In genomic region chr5:125277494-125278154, GRCh38 we compare ENCODE assay signal across 1 cellular context.
TF ChIP-seq lines count a peak whose summit lies in the region.

No MANE protein-coding gene starts in this region.

TF ChIP-seq in HEK293, 187 proteins besides CTCF, POLR2A, EP300 and RAD21 (continued from another document and continues in another):
- TF ChIP-seq ZNF280C (tag by site-specific recombination; IDR thresholded peaks at IDR 0.05), result no peak
- TF ChIP-seq ZNF148 (tag by site-specific recombination; IDR thresholded peaks at IDR 0.05; ENCODE audit: borderline replicate concordance), result no peak
- peak; percentile 87 for TF ChIP-seq ZNF398 (tag by site-specific recombination; IDR thresholded peaks at IDR 0.05)
- TF ChIP-seq ZNF174 (tag by site-specific recombination; IDR thresholded peaks at IDR 0.05), result no peak
- TF ChIP-seq GFI1B (tag by site-specific recombination; IDR thresholded peaks at IDR 0.05), result peak; percentile 92
- no peak for TF ChIP-seq ZNF561 (tag by site-specific recombination; IDR thresholded peaks at IDR 0.05; ENCODE audit: borderline replicate concordance)
- no peak for TF ChIP-seq PRDM2 (tag by site-specific recombination; IDR thresholded peaks at IDR 0.05; ENCODE audit: borderline replicate concordance)
- no peak for TF ChIP-seq ZBTB48 (tag by site-specific recombination; IDR thresholded peaks at IDR 0.05)
- TF ChIP-seq ZNF146 (tag by site-specific recombination; IDR thresholded peaks at IDR 0.05), result no peak; the same call in 1 of the 2 replicates
- TF ChIP-seq ZNF416 (tag by site-specific recombination; IDR thresholded peaks at IDR 0.05), result no peak
- TF ChIP-seq PBX3 (CRISPR knock-in tag; IDR thresholded peaks at IDR 0.05), result no peak
- no peak for TF ChIP-seq TCF7L2 (IDR thresholded peaks at IDR 0.05; ENCODE audit: borderline replicate concordance, low read depth, low read length)
- no peak for TF ChIP-seq ZNF175 (tag by site-specific recombination; IDR thresholded peaks at IDR 0.05)
- no peak for TF ChIP-seq ZBTB11 (tag by site-specific recombination; conservative IDR thresholded peaks at IDR 0.05; ENCODE audit: low read depth)
- TF ChIP-seq ZNF292 (tag by site-specific recombination; IDR thresholded peaks at IDR 0.05; ENCODE audit: borderline replicate concordance, low read depth), result no peak
- TF ChIP-seq ZNF777 (tag by site-specific recombination; IDR thresholded peaks at IDR 0.05; ENCODE audit: borderline replicate concordance), result no peak
- peak; percentile 71; the same call in 1 of the 2 replicates for TF ChIP-seq ZNF394 (tag by site-specific recombination; IDR thresholded peaks at IDR 0.05; ENCODE audit: borderline replicate concordance)
- peak; percentile 75 for TF ChIP-seq ZBTB21 (tag by site-specific recombination; IDR thresholded peaks at IDR 0.05)
- peak; percentile 61; the same call in 1 of the 2 replicates for TF ChIP-seq FEZF1 (tag by site-specific recombination; IDR thresholded peaks at IDR 0.05)
- TF ChIP-seq HIC1 (tag by site-specific recombination; IDR thresholded peaks at IDR 0.05), result peak; percentile 93
- peak; percentile 76 for TF ChIP-seq KLF8 (tag by site-specific recombination; IDR thresholded peaks at IDR 0.05)
- peak; percentile 82; the same call in 1 of the 2 replicates for TF ChIP-seq GLI2 (tag by site-specific recombination; IDR thresholded peaks at IDR 0.05; ENCODE audit: borderline replicate concordance, low read depth)
- no peak for TF ChIP-seq ZNF132 (tag by site-specific recombination; IDR thresholded peaks at IDR 0.05; ENCODE audit: borderline replicate concordance)
- no peak for TF ChIP-seq ZBTB10 (tag by site-specific recombination; IDR thresholded peaks at IDR 0.05)
- TF ChIP-seq ZNF514 (tag by site-specific recombination; IDR thresholded peaks at IDR 0.05), result no peak
- no peak for TF ChIP-seq ZNF596 (tag by site-specific recombination; IDR thresholded peaks at IDR 0.05)
- peak; percentile 54; the same call in 1 of the 2 replicates for TF ChIP-seq IKZF3 (tag by site-specific recombination; IDR thresholded peaks at IDR 0.05)
- TF ChIP-seq ZNF544 (tag by site-specific recombination; IDR thresholded peaks at IDR 0.05), result no peak
